ENCODE assay signal across 8 cellular contexts in genomic region chr6:103122766-103123601, GRCh38.
DNase-seq lines count a peak whose midpoint lies in the region; ATAC-seq and TF ChIP-seq lines count a peak whose summit lies in the region.

No MANE protein-coding gene starts in this region.

- H3K4me3 Mint-ChIP-seq in activated CD8-positive, alpha-beta T cell treated with anti-CD3 and anti-CD28 coated beads for 36 hours, result no peak overlapping the region
- no peak overlapping the region for H3K4me3 Mint-ChIP-seq in T-helper 17 cell

- H3K9me3 ChIP-seq in T-helper 17 cell (ENCODE audit: control insufficient read depth, low read length, poor library complexity, severe bottlenecking), result no peaks in the 10 kb centered on the region

- H3K36me3 Mint-ChIP-seq in activated CD8-positive, alpha-beta T cell treated with anti-CD3 and anti-CD28 coated beads for 36 hours (ENCODE audit: low read depth), result no peaks in the 10 kb centered on the region
- H3K36me3 Mint-ChIP-seq in T-helper 17 cell (ENCODE audit: low read depth), result no peaks in the 10 kb centered on the region

- no peaks in the 10 kb centered on the region for H3K27me3 Mint-ChIP-seq in activated CD8-positive, alpha-beta T cell treated with anti-CD3 and anti-CD28 coated beads for 36 hours
- no peaks in the 10 kb centered on the region for H3K27me3 Mint-ChIP-seq in T-helper 17 cell

- TF ChIP-seq CTCF in activated CD8-positive, alpha-beta T cell treated with anti-CD3 and anti-CD28 coated beads for 36 hours (IDR thresholded peaks at IDR 0.05), result no peak

- ATAC-seq in HG03045 (IDR thresholded peaks at IDR 0.05; ENCODE audit: unreplicated experiment) (peak; percentile 62), T-helper 17 cell (no peak)
- ATAC-seq in activated CD8-positive, alpha-beta T cell treated with anti-CD3 and anti-CD28 coated beads for 36 hours, result no peak

- POLR2A ChIA-PET in activated CD8-positive, alpha-beta T cell treated with anti-CD3 and anti-CD28 coated beads for 36 hours (lab: Charles Lee), result no interaction called here

- intact Hi-C loops in activated CD8-positive, alpha-beta T cell treated with anti-CD3 and anti-CD28 coated beads for 36 hours (cut with micrococcal nuclease), result no loop called here

- no peaks in the 10 kb centered on the region for H3K4me1 Mint-ChIP-seq in activated CD8-positive, alpha-beta T cell treated with anti-CD3 and anti-CD28 coated beads for 36 hours (ENCODE audit: low read depth)
- no peaks in the 10 kb centered on the region for H3K4me1 Mint-ChIP-seq in T-helper 17 cell

- H3K9me3 Mint-ChIP-seq in activated CD8-positive, alpha-beta T cell treated with anti-CD3 and anti-CD28 coated beads for 36 hours, result no peaks in the 10 kb centered on the region

- peak; percentile 26 to 31 for DNase-seq in activated T-cell treated with anti-CD3 and anti-CD28 coated beads, Interleukin-2, amount 50 U/mL, for 48 hours
- no peak for DNase-seq in activated T-cell treated with anti-CD3 and anti-CD28 coated beads, Interleukin-2, amount 50 U/mL, for 1 hour
- DNase-seq in NCI-H2171 treated with DMSO at 0.1 percent for 48 hours (lab: John Stamatoyannopoulos, UW) (peak; percentile 71), inferior parietal cortex (ENCODE audit: extremely low spot score) (peak; percentile 29), T-helper 17 cell (no peak), T1000 (lab: John Stamatoyannopoulos, UW) (no peak)
- DNase-seq in activated CD8-positive, alpha-beta T cell treated with anti-CD3 and anti-CD28 coated beads for 36 hours, result peak; percentile 57

- no peak overlapping the region for H3K27ac Mint-ChIP-seq in activated CD8-positive, alpha-beta T cell treated with anti-CD3 and anti-CD28 coated beads for 36 hours
- no peak overlapping the region for H3K27ac Mint-ChIP-seq in T-helper 17 cell

- CTCF ChIA-PET in activated CD8-positive, alpha-beta T cell treated with anti-CD3 and anti-CD28 coated beads for 36 hours (lab: Charles Lee), result no interaction called here

Comparison
In these comparisons a context has a peak if more than half of its experiments do, and no peak if none do; other contexts are left out.
1. DNase-seq: peak in activated T-cell treated with anti-CD3 and anti-CD28 coated beads, Interleukin-2, amount 50 U/mL, for 48 hours (2 of 2), NCI-H2171 treated with DMSO at 0.1 percent for 48 hours (single experiment), activated CD8-positive, alpha-beta T cell treated with anti-CD3 and anti-CD28 coated beads for 36 hours (single experiment) and inferior parietal cortex (single experiment); none in activated T-cell treated with anti-CD3 and anti-CD28 coated beads, Interleukin-2, amount 50 U/mL, for 1 hour (single experiment), T-helper 17 cell (0 of 3) and T1000 (single experiment).